In genomic region chr12:128820723-128821432, GRCh38 we compare ENCODE assay signal across 9 cellular contexts. TPM values are rescaled to one million over a fixed set of nuclear protein-coding genes. Genes with fewer than 3 reads are reported as not detected.
DNase-seq lines count a peak whose midpoint lies in the region; ATAC-seq and TF ChIP-seq lines count a peak whose summit lies in the region.
"Had no signal": no experiment of that assay in that cellular context is flagged by ENCODE, and none has a peak within 500 bp of the region (broad histone marks: within the 10 kb centered on the region; RNA-seq: fewer than 3 reads in every experiment).

No MANE protein-coding gene starts in this region.

- DNase-seq in left lung (peak in 1 of 2 donors; percentile 79), NCI-H1417 treated with DMSO at 0.1 percent for 48 hours (lab: John Stamatoyannopoulos, UW) (no peak), NCI-H187 (lab: John Stamatoyannopoulos, UW) (no peak)
- no peak for DNase-seq in stimulated activated CD4-positive, alpha-beta T cell treated with anti-CD3 and anti-CD28 coated beads, Interleukin-12 subunit alpha, Interleukin-12 subunit beta, amount 100 ng/mL, for 4 hours

- H3K27me3 ChIP-seq in BLaER1 (no peaks in the 10 kb centered on the region), SU-DHL-6 (ENCODE audit: low read length) (no peaks in the 10 kb centered on the region), left lung (no peaks in the 10 kb centered on the region)
- H3K27me3 ChIP-seq: pancreas had no signal

- TF ChIP-seq CTCF in SU-DHL-6 (IDR thresholded peaks at IDR 0.05; ENCODE audit: insufficient read depth, low read length, poor library complexity, severe bottlenecking) (no peak), left lung (IDR thresholded peaks at IDR 0.05) (no peak)

- peak overlapping the region; percentile 80 for H3K4me2 ChIP-seq in BLaER1
- H3K4me2 ChIP-seq in SU-DHL-6 (ENCODE audit: low read depth, low read length, poor library complexity, severe bottlenecking): peak overlapping the region; percentile 99

- peaks cover 73% of the 10 kb centered on the region for H4K20me1 ChIP-seq in BLaER1
- H4K20me1 ChIP-seq in SU-DHL-6 (ENCODE audit: low read depth, low read length): peaks cover 3% of the 10 kb centered on the region; the same call in 1 of the 2 replicates

- intact Hi-C loops in left lung (cut with DNase I): no loop called here

- peaks cover 51% of the 10 kb centered on the region for H3F3A ChIP-seq in SU-DHL-6 (ENCODE audit: insufficient read depth)

- H3K9me2 ChIP-seq in SU-DHL-6 (replicated peaks; ENCODE audit: insufficient read depth, low read length): no peaks in the 10 kb centered on the region

- peak overlapping the region; percentile 80 for H3K4me3 ChIP-seq in BLaER1
- H3K4me3 ChIP-seq in SU-DHL-6 (ENCODE audit: insufficient read depth, low read length, poor library complexity, severe bottlenecking): peak overlapping the region; percentile 46
- peak overlapping the region in 1 of 2 donors; percentile 90 for H3K4me3 ChIP-seq in left lung

- H3K9me3 ChIP-seq in BLaER1: no peaks in the 10 kb centered on the region
- H3K9me3 ChIP-seq in SU-DHL-6 (ENCODE audit: insufficient read depth, low read length): no peaks in the 10 kb centered on the region
- no peaks in the 10 kb centered on the region for H3K9me3 ChIP-seq in left lung
- H3K9me3 ChIP-seq: pancreas had no signal

- H3K9ac ChIP-seq in BLaER1: peak overlapping the region; percentile 89
- peak overlapping the region; percentile 97 for H3K9ac ChIP-seq in SU-DHL-6 (ENCODE audit: low read length)

- H3K27ac ChIP-seq in BLaER1: 0 out of 2 replicates have a peak overlapping the region, but pooled peaks have one; percentile 98
- H3K27ac ChIP-seq in SU-DHL-6 (ENCODE audit: low read depth, low read length): peak overlapping the region; percentile 98
- peak overlapping the region; percentile 26 to 92 for H3K27ac ChIP-seq in left lung

- H2AFZ ChIP-seq in SU-DHL-6 (ENCODE audit: low read depth, low read length, severe bottlenecking): no peak overlapping the region

- peaks cover 75% of the 10 kb centered on the region for H3K79me2 ChIP-seq in SU-DHL-6 (ENCODE audit: insufficient read depth, low read length)

- ATAC-seq in GM18870 (IDR thresholded peaks at IDR 0.05; ENCODE audit: unreplicated experiment) (peak; percentile 53), HG02981 (IDR thresholded peaks at IDR 0.05; ENCODE audit: unreplicated experiment) (peak; percentile 52), left lung (peak; percentile 30)

- H3K36me3 ChIP-seq in BLaER1 (peaks cover 23% of the 10 kb centered on the region), SU-DHL-6 (ENCODE audit: low read length) (no peaks in the 10 kb centered on the region), left lung (no peaks in the 10 kb centered on the region)
- H3K36me3 ChIP-seq: pancreas had no signal

- H3K4me1 ChIP-seq in BLaER1 (peaks cover 78% of the 10 kb centered on the region), left lung (peaks cover 19 to 76% of the 10 kb centered on the region in 2 donors)

RNA-seq across cellular contexts. Expression of gene SLC15A4, which starts 2.9 kb away (rescaled TPM):
- 10 to 100 TPM; 29.6 to 38.2 TPM for total RNA-seq in left lung

RNA-seq across cellular contexts. Expression of gene GLT1D1, which starts 32.4 kb away (rescaled TPM):
- 10 to 100 TPM in 1 of 2 donors, 1 to 10 TPM in 1; 1.0 to 17.6 TPM for total RNA-seq in left lung
